6 cellular contexts compared by ENCODE assay signal in the genomic region with DNA sequence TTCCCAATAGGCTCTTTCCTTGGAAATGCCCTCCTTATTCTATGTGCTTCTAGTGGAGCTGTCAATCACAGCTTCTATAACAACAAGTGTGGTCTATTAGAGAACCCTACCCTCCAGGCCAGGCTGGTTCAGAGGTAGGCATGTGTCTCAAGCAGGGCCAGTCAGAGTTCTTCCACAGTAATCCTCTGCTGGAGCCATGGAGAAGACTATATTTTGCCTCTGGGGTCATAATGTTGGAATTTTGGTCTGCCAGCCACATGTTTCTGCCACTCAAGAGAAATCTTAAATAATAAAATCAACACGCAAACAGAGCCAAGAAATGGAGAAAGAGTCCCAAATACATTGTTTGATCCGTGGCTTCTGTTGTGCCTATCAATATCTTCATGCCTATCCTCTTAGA.
"Had no signal": no experiment of that assay in that cellular context is flagged by ENCODE, and none has a peak within 500 bp of the region (broad histone marks: within the 10 kb centered on the region; RNA-seq: fewer than 3 reads in every experiment).

No MANE protein-coding gene starts in this region.

- ATAC-seq: HCT116 had no signal

- DNase-seq: GM23248, GOT3, H7, IMR-90, KBM-7 had no signal
